Comparison of ENCODE assay signal across 8 cellular contexts in the genomic region with DNA sequence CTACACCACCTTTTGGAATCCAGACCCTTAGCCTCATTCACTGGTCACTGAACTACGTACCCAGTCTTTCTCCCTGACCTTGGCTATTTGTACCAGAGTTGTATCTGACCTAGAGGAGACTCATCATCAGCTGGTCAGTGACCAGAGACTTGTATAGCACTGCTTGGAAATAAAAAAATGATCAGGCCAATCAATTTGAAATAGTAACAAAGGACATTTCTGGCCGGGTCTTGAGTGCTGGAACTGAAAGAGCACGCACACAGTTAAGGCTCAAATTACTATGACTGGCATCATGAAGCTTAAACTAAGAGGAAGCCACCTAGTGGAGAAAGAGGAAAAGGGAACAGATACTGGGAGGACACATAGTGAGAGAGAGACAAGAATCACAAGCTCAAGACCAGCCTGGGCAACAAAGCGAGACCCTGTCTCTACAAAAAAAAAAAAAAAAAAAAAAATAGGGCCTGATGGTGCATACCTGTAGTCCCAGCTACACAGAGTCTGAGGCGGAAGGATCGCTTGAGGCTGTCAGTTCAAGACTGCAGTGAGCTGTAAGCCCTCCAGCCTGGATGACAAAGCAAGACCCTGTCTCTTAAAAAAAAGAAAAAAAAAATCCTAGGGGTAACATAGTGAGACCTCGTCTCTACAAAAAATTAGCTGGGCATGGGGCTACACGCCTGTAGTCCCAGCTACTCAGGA. TPM values are rescaled to one million over a fixed set of nuclear protein-coding genes. Genes with fewer than 3 reads are reported as not detected.
DNase-seq lines count a peak whose midpoint lies in the region; ATAC-seq and TF ChIP-seq lines count a peak whose summit lies in the region.

No MANE protein-coding gene starts in this region.

- no peak for TF ChIP-seq POLR2A in ovary (IDR thresholded peaks at IDR 0.05)

- peak; percentile 99 for ATAC-seq in GM19455 (IDR thresholded peaks at IDR 0.05; ENCODE audit: unreplicated experiment)
- peak; percentile 100 for ATAC-seq in HG03432 (IDR thresholded peaks at IDR 0.05; ENCODE audit: unreplicated experiment)
- peak; percentile 99 for ATAC-seq in activated T-helper 17 cell treated with anti-CD3 and anti-CD28 coated beads, Interleukin-2, amount 50 U/mL, for 72 hours (replicated peaks)
- peak; percentile 91 for ATAC-seq in left ventricle myocardium superior
- peak; percentile 91 for ATAC-seq in sciatic nerve

- no peak for TF ChIP-seq CTCF in ovary (IDR thresholded peaks at IDR 0.05)

- DNase-seq in Daoy (ENCODE audit: low read depth) = peak; percentile 60
- DNase-seq in NCI-H2227 treated with DMSO at 0.1 percent for 48 hours (lab: John Stamatoyannopoulos, UW) = peak; percentile 43
- no peak for DNase-seq in left ventricle myocardium superior
- DNase-seq in sciatic nerve (ENCODE audit: low spot score) = no peak
- DNase-seq in ovary = no peak

- no peak overlapping the region for H3K4me3 ChIP-seq in ovary

- no peaks in the 10 kb centered on the region for H3K36me3 Mint-ChIP-seq in activated T-helper 17 cell treated with anti-CD3 and anti-CD28 coated beads, Interleukin-2, amount 50 U/mL, for 72 hours (ENCODE audit: low read depth)

- H3K36me3 ChIP-seq in ovary = no peaks in the 10 kb centered on the region

- no peak for TF ChIP-seq EP300 in ovary (IDR thresholded peaks at IDR 0.05)

- H3K9me3 Mint-ChIP-seq in activated T-helper 17 cell treated with anti-CD3 and anti-CD28 coated beads, Interleukin-2, amount 50 U/mL, for 72 hours = no peaks in the 10 kb centered on the region

- H3K27me3 ChIP-seq in ovary = no peaks in the 10 kb centered on the region

- H3K27me3 Mint-ChIP-seq in activated T-helper 17 cell treated with anti-CD3 and anti-CD28 coated beads, Interleukin-2, amount 50 U/mL, for 72 hours = no peaks in the 10 kb centered on the region

- no peak overlapping the region for H3K27ac ChIP-seq in ovary

- peaks cover 4% of the 10 kb centered on the region for H3K4me1 Mint-ChIP-seq in activated T-helper 17 cell treated with anti-CD3 and anti-CD28 coated beads, Interleukin-2, amount 50 U/mL, for 72 hours

- intact Hi-C loops in left ventricle myocardium superior (cut with micrococcal nuclease) = no loop called here
- intact Hi-C loops in sciatic nerve (cut with DNase I) = no loop called here
- intact Hi-C loops in ovary (cut with DNase I) = no loop called here

- H3K27ac Mint-ChIP-seq in activated T-helper 17 cell treated with anti-CD3 and anti-CD28 coated beads, Interleukin-2, amount 50 U/mL, for 72 hours = peak overlapping the region; percentile 79

- no peaks in the 10 kb centered on the region for H3K4me1 ChIP-seq in ovary (ENCODE audit: insufficient read depth)

- H3K4me3 Mint-ChIP-seq in activated T-helper 17 cell treated with anti-CD3 and anti-CD28 coated beads, Interleukin-2, amount 50 U/mL, for 72 hours = peak overlapping the region; percentile 41

- WGBS in ovary, 3 donors = 36 to 46% (median 45%) methylated on average over 8 of the region's 8 CpGs

- no peaks in the 10 kb centered on the region for H3K9me3 ChIP-seq in ovary

RNA-seq across cellular contexts. Expression of a gene that starts 12.8 kb away (rescaled TPM):
- total RNA-seq in Daoy (2014; rRNA removed; shearing (Covaris generic)) = 141 and 185 TPM in 2 replicates
- 10 to 100 TPM; 25.4 to 60.3 TPM for total RNA-seq in activated T-helper 17 cell treated with anti-CD3 and anti-CD28 coated beads, Interleukin-2, amount 50 U/mL, for 72 hours
- 26.6 TPM for total RNA-seq in left ventricle myocardium superior
- 21.2 TPM for total RNA-seq in sciatic nerve
- total RNA-seq in ovary = 10 to 100 TPM; 25.2 to 36.9 (median 26.6) TPM
- 10 to 100 TPM; 38.1 to 65.9 TPM for polyA plus RNA-seq in ovary

Comparison
In these comparisons a context has a peak if more than half of its experiments do, and no peak if none do; other contexts are left out.
1. DNase-seq: peak in Daoy (single experiment) and NCI-H2227 treated with DMSO at 0.1 percent for 48 hours (single experiment); none in left ventricle myocardium superior (single experiment), sciatic nerve (single experiment) and ovary (0 of 5).
2. Peak in every context shown above with its lines, with median percentiles within 50 percentile points of each other: ATAC-seq.